33 cellular contexts compared by ENCODE assay signal in the genomic region with DNA sequence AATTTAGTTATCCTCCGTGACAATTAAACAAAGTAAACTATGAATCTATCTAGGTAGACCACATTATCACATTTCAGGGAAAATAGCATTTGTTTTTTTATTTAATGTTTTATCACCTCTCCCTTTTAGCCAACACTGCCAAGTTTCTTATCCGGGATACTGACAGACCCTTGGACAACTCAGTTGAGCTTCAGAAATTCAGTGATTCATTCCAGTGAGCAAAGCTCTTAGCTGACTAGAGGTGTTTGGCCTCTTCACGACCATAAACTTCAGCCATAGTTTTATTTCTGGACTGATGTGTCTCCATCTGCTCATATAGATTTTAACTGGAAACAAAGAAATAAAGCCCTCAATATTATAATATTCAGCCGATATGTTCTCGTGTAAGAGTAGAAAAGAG. TPM values are rescaled to one million over a fixed set of nuclear protein-coding genes. Genes with fewer than 3 reads are reported as not detected.
"Had no signal": no experiment of that assay in that cellular context is flagged by ENCODE, and none has a peak within 500 bp of the region (broad histone marks: within the 10 kb centered on the region; RNA-seq: fewer than 3 reads in every experiment).

No MANE protein-coding gene starts in this region.

- H3K27ac ChIP-seq: adrenal gland, cardiac muscle cell, VCaP had no signal

- H3K4me1 ChIP-seq: adrenal gland had no signal

- H3K4me3 ChIP-seq: adrenal gland, cardiac muscle cell had no signal

- H3K27me3 ChIP-seq: cardiac muscle cell had no signal

- H3K36me3 Mint-ChIP-seq: activated CD4-positive, alpha-beta memory T cell treated with anti-CD3 and anti-CD28 coated beads for 36 hours; activated CD8-positive, alpha-beta memory T cell treated with anti-CD3 and anti-CD28 coated beads, Interleukin-2, amount 10 ng/mL, durations not matched to agents 7 days and 5 days; activated naive CD4-positive, alpha-beta T cell treated with anti-CD3 and anti-CD28 coated beads, Interleukin-2, amount 50 U/mL, for 72 hours; activated naive CD8-positive, alpha-beta T cell treated with anti-CD3 and anti-CD28 coated beads for 36 hours; brain; T-cell had no signal

- H3K4me3 Mint-ChIP-seq: activated B cell treated with CpG ODN at 0.5 μM for 24 hours; activated CD4-positive, alpha-beta memory T cell treated with anti-CD3 and anti-CD28 coated beads for 36 hours; activated CD4-positive, alpha-beta T cell treated with anti-CD3 and anti-CD28 coated beads, Interleukin-2, amount 10 ng/mL, durations not matched to agents 24 days and 14 days; activated CD8-positive, alpha-beta memory T cell treated with anti-CD3 and anti-CD28 coated beads, Interleukin-2, amount 10 ng/mL, durations not matched to agents 7 days and 5 days; activated CD8-positive, alpha-beta T cell treated with anti-CD3 and anti-CD28 coated beads for 36 hours; activated naive CD4-positive, alpha-beta T cell treated with anti-CD3 and anti-CD28 coated beads for 36 hours; activated naive CD8-positive, alpha-beta T cell treated with anti-CD3 and anti-CD28 coated beads for 36 hours; activated T-cell treated with anti-CD3 and anti-CD28 coated beads, Interleukin-2, amount 50 U/mL, for 24 hours; brain; T-cell; T-helper 17 cell had no signal

- H3K27me3 Mint-ChIP-seq: activated B cell treated with CpG ODN at 0.5 μM for 24 hours; activated CD4-positive, alpha-beta memory T cell treated with anti-CD3 and anti-CD28 coated beads for 36 hours; activated CD4-positive, alpha-beta T cell treated with anti-CD3 and anti-CD28 coated beads, Interleukin-2, amount 10 ng/mL, durations not matched to agents 24 days and 14 days; activated CD8-positive, alpha-beta memory T cell treated with anti-CD3 and anti-CD28 coated beads, Interleukin-2, amount 10 ng/mL, durations not matched to agents 7 days and 5 days; activated CD8-positive, alpha-beta T cell treated with anti-CD3 and anti-CD28 coated beads for 36 hours; activated naive CD8-positive, alpha-beta T cell treated with anti-CD3 and anti-CD28 coated beads for 36 hours; activated T-cell treated with anti-CD3 and anti-CD28 coated beads, Interleukin-2, amount 50 U/mL, for 24 hours; brain; T-helper 17 cell had no signal

- ATAC-seq: activated CD8-positive, alpha-beta memory T cell treated with anti-CD3 and anti-CD28 coated beads, Interleukin-2, amount 10 ng/mL, durations not matched to agents 7 days and 5 days; activated CD8-positive, alpha-beta T cell treated with anti-CD3 and anti-CD28 coated beads for 36 hours; activated naive CD4-positive, alpha-beta T cell treated with anti-CD3 and anti-CD28 coated beads, Interleukin-2, amount 50 U/mL, for 72 hours; T-cell; T-helper 17 cell had no signal

- H3K4me1 Mint-ChIP-seq: activated B cell treated with CpG ODN at 0.5 μM for 24 hours; activated CD4-positive, alpha-beta T cell treated with anti-CD3 and anti-CD28 coated beads, Interleukin-2, amount 10 ng/mL, durations not matched to agents 24 days and 14 days; activated CD8-positive, alpha-beta memory T cell treated with anti-CD3 and anti-CD28 coated beads, Interleukin-2, amount 10 ng/mL, durations not matched to agents 7 days and 5 days; activated naive CD8-positive, alpha-beta T cell treated with anti-CD3 and anti-CD28 coated beads for 36 hours; brain; T-cell; T-helper 17 cell had no signal

- DNase-seq: activated B cell treated with CpG ODN at 0.5 μM for 24 hours; activated CD4-positive, alpha-beta memory T cell treated with anti-CD3 and anti-CD28 coated beads for 36 hours; activated CD4-positive, alpha-beta T cell treated with anti-CD3 and anti-CD28 coated beads for 4 hours; activated CD4-positive, alpha-beta T cell treated with anti-CD3 and anti-CD28 coated beads, Interleukin-2, amount 10 ng/mL, durations not matched to agents 24 days and 14 days; activated CD4-positive, alpha-beta T cell treated with anti-CD3 and anti-CD28 coated beads, Interleukin-2, amount 50 U/mL, for 1 hour; activated CD4-positive, alpha-beta T cell treated with anti-CD3 and anti-CD28 coated beads, Interleukin-2, amount 50 U/mL, for 4 hours; activated CD4-positive, CD25-positive, alpha-beta regulatory T cell treated with anti-CD3 and anti-CD28 coated beads, Interleukin-2, amount 50 U/mL, for 72 hours; activated CD8-positive, alpha-beta memory T cell treated with anti-CD3 and anti-CD28 coated beads for 24 hours; activated CD8-positive, alpha-beta memory T cell treated with anti-CD3 and anti-CD28 coated beads, Interleukin-2, amount 10 ng/mL, durations not matched to agents 7 days and 5 days; activated CD8-positive, alpha-beta memory T cell treated with anti-CD3 and anti-CD28 coated beads, Interleukin-2, amount 50 U/mL, for 48 hours; activated CD8-positive, alpha-beta T cell treated with anti-CD3 and anti-CD28 coated beads for 36 hours; activated effector memory CD4-positive, alpha-beta T cell treated with Interleukin-2 at 50 U/mL for 16 hours; activated gamma-delta T cell; activated naive CD4-positive, alpha-beta T cell treated with anti-CD3 and anti-CD28 coated beads for 36 hours; activated naive CD4-positive, alpha-beta T cell treated with anti-CD3 and anti-CD28 coated beads, Interleukin-2, amount 50 U/mL, for 16 hours; activated naive CD8-positive, alpha-beta T cell treated with anti-CD3 and anti-CD28 coated beads for 36 hours; activated T-cell treated with anti-CD3 and anti-CD28 coated beads, Interleukin-2, amount 50 U/mL, for 24 hours; activated T-cell treated with anti-CD3 and anti-CD28 coated beads, Interleukin-2, amount 50 U/mL, for 48 hours; adrenal gland; amniotic stem cell; aorta; central memory CD4-positive, alpha-beta T cell; T-cell; T-helper 17 cell had no signal

- H3K9me3 Mint-ChIP-seq: activated B cell treated with CpG ODN at 0.5 μM for 24 hours; activated CD4-positive, alpha-beta memory T cell treated with anti-CD3 and anti-CD28 coated beads for 36 hours; activated CD4-positive, alpha-beta T cell treated with anti-CD3 and anti-CD28 coated beads, Interleukin-2, amount 10 ng/mL, durations not matched to agents 24 days and 14 days; activated CD8-positive, alpha-beta T cell treated with anti-CD3 and anti-CD28 coated beads for 36 hours; activated naive CD4-positive, alpha-beta T cell treated with anti-CD3 and anti-CD28 coated beads for 36 hours; activated naive CD4-positive, alpha-beta T cell treated with anti-CD3 and anti-CD28 coated beads, Interleukin-2, amount 50 U/mL, for 72 hours; activated naive CD8-positive, alpha-beta T cell treated with anti-CD3 and anti-CD28 coated beads for 36 hours; activated T-helper 2 cell treated with anti-CD3 and anti-CD28 coated beads, Interferon-gamma antibody, Interleukin-2, Interleukin-4, amounts not matched to agents 10 μg/mL and 5 μg/mL and 100 μg/mL, durations not matched to agents 14 hours and 24 hours and 36 hours; T-cell had no signal

- H3K36me3 ChIP-seq: adrenal gland, cardiac muscle cell had no signal

- H3K9me3 ChIP-seq: adrenal gland had no signal

- FAIRE-seq: bronchial epithelial cell, TTC549 had no signal

- H3K27ac Mint-ChIP-seq: activated B cell treated with CpG ODN at 0.5 μM for 24 hours; activated CD4-positive, alpha-beta memory T cell treated with anti-CD3 and anti-CD28 coated beads for 36 hours; activated CD4-positive, alpha-beta T cell treated with anti-CD3 and anti-CD28 coated beads, Interleukin-2, amount 10 ng/mL, durations not matched to agents 24 days and 14 days; activated CD8-positive, alpha-beta memory T cell treated with anti-CD3 and anti-CD28 coated beads, Interleukin-2, amount 10 ng/mL, durations not matched to agents 7 days and 5 days; activated CD8-positive, alpha-beta T cell treated with anti-CD3 and anti-CD28 coated beads for 36 hours; activated naive CD4-positive, alpha-beta T cell treated with anti-CD3 and anti-CD28 coated beads for 36 hours; activated naive CD4-positive, alpha-beta T cell treated with anti-CD3 and anti-CD28 coated beads, Interleukin-2, amount 50 U/mL, for 72 hours; activated naive CD8-positive, alpha-beta T cell treated with anti-CD3 and anti-CD28 coated beads for 36 hours; activated T-cell treated with anti-CD3 and anti-CD28 coated beads, Interleukin-2, amount 50 U/mL, for 24 hours; activated T-helper 2 cell treated with anti-CD3 and anti-CD28 coated beads, Interferon-gamma antibody, Interleukin-2, Interleukin-4, amounts not matched to agents 10 μg/mL and 5 μg/mL and 100 μg/mL, durations not matched to agents 14 hours and 24 hours and 36 hours; brain; T-cell; T-helper 17 cell had no signal

RNA-seq across cellular contexts. Expression of a gene that starts 15.2 kb away (rescaled TPM):
- total RNA-seq: activated B cell treated with CpG ODN at 0.5 μM for 24 hours; activated CD4-positive, alpha-beta memory T cell treated with anti-CD3 and anti-CD28 coated beads for 36 hours; activated CD4-positive, alpha-beta T cell treated with anti-CD3 and anti-CD28 coated beads, Interleukin-2, amount 10 ng/mL, durations not matched to agents 24 days and 14 days; activated CD8-positive, alpha-beta memory T cell treated with anti-CD3 and anti-CD28 coated beads, Interleukin-2, amount 10 ng/mL, durations not matched to agents 7 days and 5 days; activated CD8-positive, alpha-beta T cell treated with anti-CD3 and anti-CD28 coated beads for 36 hours; activated naive CD4-positive, alpha-beta T cell treated with anti-CD3 and anti-CD28 coated beads for 36 hours; activated naive CD4-positive, alpha-beta T cell treated with anti-CD3 and anti-CD28 coated beads, Interleukin-2, amount 50 U/mL, for 72 hours; activated naive CD8-positive, alpha-beta T cell treated with anti-CD3 and anti-CD28 coated beads for 36 hours; activated T-helper 2 cell treated with anti-CD3 and anti-CD28 coated beads, Interferon-gamma antibody, Interleukin-2, Interleukin-4, amounts not matched to agents 10 μg/mL and 5 μg/mL and 100 μg/mL, durations not matched to agents 14 hours and 24 hours and 36 hours; bronchial epithelial cell; T-cell; T-helper 1 cell treated with Interleukin-12 subunit alpha and Interleukin-12 subunit beta and Interleukin-4 antibody, amounts not matched to agents 30 ng/mL and 1 ng/mL, for 36 hours; T-helper 17 cell; T-helper 2 cell treated with Interferon-gamma antibody and Interleukin-4, amounts not matched to agents 100 ng/mL and 5 ng/mL, for 36 hours had no signal
